Comparison of ENCODE assay signal across 21 cellular contexts in the genomic region with DNA sequence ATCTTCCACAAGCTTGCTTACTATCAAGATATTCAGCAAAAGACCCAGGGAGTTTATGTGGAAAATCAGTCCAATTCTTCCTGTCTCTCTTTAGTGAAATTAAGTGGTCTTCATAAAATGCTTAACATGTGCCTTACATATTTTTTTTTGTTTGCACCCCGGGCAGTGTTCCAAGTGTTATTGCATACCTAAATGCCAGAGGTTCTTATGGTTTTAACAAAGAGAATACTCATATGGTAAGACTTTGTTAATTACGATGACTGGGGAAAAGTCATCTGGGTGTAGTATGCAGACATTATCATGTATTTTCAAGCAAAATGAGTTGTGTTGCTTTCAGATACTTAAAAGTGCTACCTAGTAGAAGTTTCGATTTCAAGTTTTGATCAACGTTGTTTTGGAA.
A peak's percentile ranks its signal among the peaks of the same experiment; 100 is the strongest.
DNase-seq lines count a peak whose midpoint lies in the region; ATAC-seq and TF ChIP-seq lines count a peak whose summit lies in the region.
"Had no signal": no experiment of that assay in that cellular context is flagged by ENCODE, and none has a peak within 500 bp of the region (broad histone marks: within the 10 kb centered on the region; RNA-seq: fewer than 3 reads in every experiment).

No MANE protein-coding gene starts in this region.

- TF ChIP-seq CTCF in AG09319 (IDR thresholded peaks at IDR 0.05; ENCODE audit: low read depth, low read length), result no peak
- TF ChIP-seq CTCF in HFF-Myc (IDR thresholded peaks at IDR 0.05; ENCODE audit: low read depth, low read length, missing control alignments), result no peak
- TF ChIP-seq CTCF in nephron progenitor cell (IDR thresholded peaks at IDR 0.05), result no peak

- no peak overlapping the region for H3K4me3 ChIP-seq in HFF-Myc (replicated peaks; ENCODE audit: low read depth, low read length)
- no peak overlapping the region for H3K4me3 ChIP-seq in naive thymus-derived CD4-positive, alpha-beta T cell (ENCODE audit: low read length)
- H3K4me3 ChIP-seq: pancreas had no signal

- DNase-seq in AG09319 (ENCODE audit: extremely low read depth, low read depth), result peak; percentile 71
- DNase-seq in HFF-Myc (ENCODE audit: extremely low read depth, low read depth), result peak; percentile 69
- DNase-seq in fibroblast of gingiva (ENCODE audit: low read depth), result peak; percentile 64
- DNase-seq in SKM-1 (lab: John Stamatoyannopoulos, UW; ENCODE audit: unreplicated experiment), result no peak
- no peak for DNase-seq in nephron progenitor cell
- DNase-seq in naive thymus-derived CD4-positive, alpha-beta T cell, result no peak
- DNase-seq: activated CD8-positive, alpha-beta memory T cell treated with anti-CD3 and anti-CD28 coated beads, Interleukin-2, amount 10 ng/mL, durations not matched to agents 7 days and 5 days; cortex of kidney; head of caudate nucleus; immature natural killer cell; MV-4-11; naive B cell; NCI-H2081 treated with DMSO at 0.1 percent for 48 hours; NCI-H524 treated with DMSO at 0.1 percent for 48 hours; pancreas; SIG-M5; stimulated activated CD4-positive, alpha-beta T cell treated with anti-CD3 and anti-CD28 coated beads, Interleukin-2, amount 100 ng/mL, for 48 hours; T1000 had no signal

- H3K9me3 ChIP-seq in naive thymus-derived CD4-positive, alpha-beta T cell (ENCODE audit: control insufficient read depth in 2 of 3, low read length in 3 of 3), result no peaks in the 10 kb centered on the region
- H3K9me3 ChIP-seq: pancreas had no signal

- no peaks in the 10 kb centered on the region for H3K4me1 ChIP-seq in naive thymus-derived CD4-positive, alpha-beta T cell (ENCODE audit: control insufficient read depth in 2 of 2, insufficient read depth in 2 of 2, low read length in 2 of 2)

- no peaks in the 10 kb centered on the region for H3K9me3 Mint-ChIP-seq in nephron progenitor cell
- H3K9me3 Mint-ChIP-seq in naive thymus-derived CD4-positive, alpha-beta T cell, result peaks cover 0 to 3% (median 0%) of the 10 kb centered on the region in 11 donors
- H3K9me3 Mint-ChIP-seq: immature natural killer cell, naive B cell had no signal

- H3K4me1 Mint-ChIP-seq in nephron progenitor cell, result peaks cover 2% of the 10 kb centered on the region
- no peaks in the 10 kb centered on the region for H3K4me1 Mint-ChIP-seq in naive thymus-derived CD4-positive, alpha-beta T cell
- H3K4me1 Mint-ChIP-seq: activated CD8-positive, alpha-beta memory T cell treated with anti-CD3 and anti-CD28 coated beads, Interleukin-2, amount 10 ng/mL, durations not matched to agents 7 days and 5 days; immature natural killer cell; naive B cell had no signal

- no peak overlapping the region for H3K27ac Mint-ChIP-seq in nephron progenitor cell
- H3K27ac Mint-ChIP-seq in naive thymus-derived CD4-positive, alpha-beta T cell, result no peak overlapping the region
- H3K27ac Mint-ChIP-seq: activated CD8-positive, alpha-beta memory T cell treated with anti-CD3 and anti-CD28 coated beads, Interleukin-2, amount 10 ng/mL, durations not matched to agents 7 days and 5 days; immature natural killer cell; naive B cell had no signal

- H3K27ac ChIP-seq in naive thymus-derived CD4-positive, alpha-beta T cell (ENCODE audit: low read depth, low read length), result no peak overlapping the region
- H3K27ac ChIP-seq: pancreas had no signal

- CTCF ChIA-PET in naive thymus-derived CD4-positive, alpha-beta T cell (lab: Charles Lee), result no interaction called here

- H3K27me3 ChIP-seq in naive thymus-derived CD4-positive, alpha-beta T cell (ENCODE audit: control insufficient read depth in 2 of 2, insufficient read depth in 2 of 2, low read length in 2 of 2), result no peaks in the 10 kb centered on the region
- H3K27me3 ChIP-seq: pancreas had no signal

- H3K36me3 ChIP-seq in naive thymus-derived CD4-positive, alpha-beta T cell (ENCODE audit: control insufficient read depth in 2 of 3, insufficient read depth in 3 of 3, low read length in 3 of 3), result no peaks in the 10 kb centered on the region
- H3K36me3 ChIP-seq: pancreas had no signal

- H3K4me3 Mint-ChIP-seq in nephron progenitor cell, result no peak overlapping the region
- no peak overlapping the region for H3K4me3 Mint-ChIP-seq in naive thymus-derived CD4-positive, alpha-beta T cell
- H3K4me3 Mint-ChIP-seq: activated CD8-positive, alpha-beta memory T cell treated with anti-CD3 and anti-CD28 coated beads, Interleukin-2, amount 10 ng/mL, durations not matched to agents 7 days and 5 days; immature natural killer cell; naive B cell had no signal

- ATAC-seq in SK-N-SH treated with all-trans-retinoic acid at 6 μM for 48 hours, result peak; percentile 43; the same call in 1 of the 3 replicates
- ATAC-seq in HG03520 (IDR thresholded peaks at IDR 0.05; ENCODE audit: unreplicated experiment), result no peak
- no peak for ATAC-seq in naive thymus-derived CD4-positive, alpha-beta T cell
- ATAC-seq: activated CD8-positive, alpha-beta memory T cell treated with anti-CD3 and anti-CD28 coated beads, Interleukin-2, amount 10 ng/mL, durations not matched to agents 7 days and 5 days; HCT116; pancreas had no signal

- no peaks in the 10 kb centered on the region for H3K27me3 Mint-ChIP-seq in nephron progenitor cell (ENCODE audit: low read depth, poor library complexity)
- H3K27me3 Mint-ChIP-seq in naive thymus-derived CD4-positive, alpha-beta T cell, result no peaks in the 10 kb centered on the region
- H3K27me3 Mint-ChIP-seq: activated CD8-positive, alpha-beta memory T cell treated with anti-CD3 and anti-CD28 coated beads, Interleukin-2, amount 10 ng/mL, durations not matched to agents 7 days and 5 days; naive B cell had no signal

- intact Hi-C loops in naive thymus-derived CD4-positive, alpha-beta T cell (cut with micrococcal nuclease), result no loop called here

- H3K36me3 Mint-ChIP-seq in nephron progenitor cell (ENCODE audit: low read depth), result no peaks in the 10 kb centered on the region
- H3K36me3 Mint-ChIP-seq in naive thymus-derived CD4-positive, alpha-beta T cell, result no peaks in the 10 kb centered on the region
- H3K36me3 Mint-ChIP-seq: activated CD8-positive, alpha-beta memory T cell treated with anti-CD3 and anti-CD28 coated beads, Interleukin-2, amount 10 ng/mL, durations not matched to agents 7 days and 5 days; immature natural killer cell; naive B cell had no signal

- POLR2A ChIA-PET in naive thymus-derived CD4-positive, alpha-beta T cell (lab: Charles Lee), result no interaction called here

TF ChIP-seq in SK-N-SH treated with all-trans-retinoic acid at 6 μM for 48 hours, 23 proteins besides CTCF, POLR2A, EP300 and RAD21 (continues in another document):
- TF ChIP-seq, protein P1, sequence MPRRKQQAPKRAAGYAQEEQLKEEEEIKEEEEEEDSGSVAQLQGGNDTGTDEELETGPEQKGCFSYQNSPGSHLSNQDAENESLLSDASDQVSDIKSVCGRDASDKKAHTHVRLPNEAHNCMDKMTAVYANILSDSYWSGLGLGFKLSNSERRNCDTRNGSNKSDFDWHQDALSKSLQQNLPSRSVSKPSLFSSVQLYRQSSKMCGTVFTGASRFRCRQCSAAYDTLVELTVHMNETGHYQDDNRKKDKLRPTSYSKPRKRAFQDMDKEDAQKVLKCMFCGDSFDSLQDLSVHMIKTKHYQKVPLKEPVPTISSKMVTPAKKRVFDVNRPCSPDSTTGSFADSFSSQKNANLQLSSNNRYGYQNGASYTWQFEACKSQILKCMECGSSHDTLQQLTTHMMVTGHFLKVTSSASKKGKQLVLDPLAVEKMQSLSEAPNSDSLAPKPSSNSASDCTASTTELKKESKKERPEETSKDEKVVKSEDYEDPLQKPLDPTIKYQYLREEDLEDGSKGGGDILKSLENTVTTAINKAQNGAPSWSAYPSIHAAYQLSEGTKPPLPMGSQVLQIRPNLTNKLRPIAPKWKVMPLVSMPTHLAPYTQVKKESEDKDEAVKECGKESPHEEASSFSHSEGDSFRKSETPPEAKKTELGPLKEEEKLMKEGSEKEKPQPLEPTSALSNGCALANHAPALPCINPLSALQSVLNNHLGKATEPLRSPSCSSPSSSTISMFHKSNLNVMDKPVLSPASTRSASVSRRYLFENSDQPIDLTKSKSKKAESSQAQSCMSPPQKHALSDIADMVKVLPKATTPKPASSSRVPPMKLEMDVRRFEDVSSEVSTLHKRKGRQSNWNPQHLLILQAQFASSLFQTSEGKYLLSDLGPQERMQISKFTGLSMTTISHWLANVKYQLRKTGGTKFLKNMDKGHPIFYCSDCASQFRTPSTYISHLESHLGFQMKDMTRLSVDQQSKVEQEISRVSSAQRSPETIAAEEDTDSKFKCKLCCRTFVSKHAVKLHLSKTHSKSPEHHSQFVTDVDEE (CRISPR knock-in tag; IDR thresholded peaks at IDR 0.05), result no peak
- no peak for TF ChIP-seq TOX (CRISPR knock-in tag; IDR thresholded peaks at IDR 0.05; ENCODE audit: borderline replicate concordance)
- TF ChIP-seq SNAI2 (CRISPR knock-in tag; IDR thresholded peaks at IDR 0.05), result no peak
- TF ChIP-seq, protein P2, sequence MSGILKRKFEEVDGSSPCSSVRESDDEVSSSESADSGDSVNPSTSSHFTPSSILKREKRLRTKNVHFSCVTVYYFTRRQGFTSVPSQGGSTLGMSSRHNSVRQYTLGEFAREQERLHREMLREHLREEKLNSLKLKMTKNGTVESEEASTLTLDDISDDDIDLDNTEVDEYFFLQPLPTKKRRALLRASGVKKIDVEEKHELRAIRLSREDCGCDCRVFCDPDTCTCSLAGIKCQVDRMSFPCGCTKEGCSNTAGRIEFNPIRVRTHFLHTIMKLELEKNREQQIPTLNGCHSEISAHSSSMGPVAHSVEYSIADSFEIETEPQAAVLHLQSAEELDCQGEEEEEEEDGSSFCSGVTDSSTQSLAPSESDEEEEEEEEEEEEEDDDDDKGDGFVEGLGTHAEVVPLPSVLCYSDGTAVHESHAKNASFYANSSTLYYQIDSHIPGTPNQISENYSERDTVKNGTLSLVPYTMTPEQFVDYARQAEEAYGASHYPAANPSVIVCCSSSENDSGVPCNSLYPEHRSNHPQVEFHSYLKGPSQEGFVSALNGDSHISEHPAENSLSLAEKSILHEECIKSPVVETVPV (CRISPR knock-in tag; IDR thresholded peaks at IDR 0.05), result no peak
- no peak for TF ChIP-seq ZNF565 (CRISPR knock-in tag; conservative IDR thresholded peaks at IDR 0.05; ENCODE audit: low read depth)
- no peak for TF ChIP-seq OSR1 (CRISPR knock-in tag; IDR thresholded peaks at IDR 0.05)
- TF ChIP-seq PPARA (CRISPR knock-in tag; IDR thresholded peaks at IDR 0.05; ENCODE audit: borderline replicate concordance), result no peak
- TF ChIP-seq CSDC2 (CRISPR knock-in tag; IDR thresholded peaks at IDR 0.05), result no peak
- TF ChIP-seq ZFP3 (CRISPR knock-in tag; IDR thresholded peaks at IDR 0.05), result no peak
- TF ChIP-seq RARB (CRISPR knock-in tag; IDR thresholded peaks at IDR 0.05), result no peak

Comparison
In these comparisons a context has a peak if more than half of its experiments do, and no peak if none do; other contexts are left out.
1. DNase-seq: peak in AG09319 (single experiment), HFF-Myc (single experiment) and fibroblast of gingiva (single experiment); none in SKM-1 (single experiment), nephron progenitor cell (single experiment) and naive thymus-derived CD4-positive, alpha-beta T cell (0 of 9).